Comparison of ENCODE assay signal across 19 cellular contexts in the genomic region with DNA sequence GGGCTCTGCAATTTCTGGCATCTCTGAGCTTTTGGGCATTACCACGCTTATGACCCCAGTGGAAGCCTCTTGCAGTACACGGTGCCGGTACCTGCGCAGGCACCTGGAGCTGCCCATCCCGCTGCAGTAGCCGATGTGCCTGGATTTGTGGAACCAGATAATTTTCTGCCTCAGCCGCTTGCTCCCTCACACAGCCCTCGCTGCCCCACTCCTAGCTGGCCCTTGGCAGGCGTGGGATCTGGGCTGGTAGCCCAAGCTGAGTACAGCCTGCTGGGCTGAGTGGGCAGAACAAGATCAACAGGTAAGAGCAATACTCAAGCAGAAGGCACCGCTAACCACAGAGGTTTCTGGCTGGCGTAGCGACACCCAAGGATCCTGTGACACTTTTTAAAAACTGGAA.
"Had no signal": no experiment of that assay in that cellular context is flagged by ENCODE, and none has a peak within 500 bp of the region (broad histone marks: within the 10 kb centered on the region; RNA-seq: fewer than 3 reads in every experiment).

No MANE protein-coding gene starts in this region.

- H3K27me3 ChIP-seq: ascending aorta, neutrophil, pancreas, right lobe of liver, thyroid gland, uterus had no signal

- H3K27me3 Mint-ChIP-seq: activated CD4-positive, alpha-beta T cell treated with anti-CD3 and anti-CD28 coated beads, Interleukin-2, amount 10 ng/mL, durations not matched to agents 24 days and 14 days; activated CD8-positive, alpha-beta T cell treated with anti-CD3 and anti-CD28 coated beads for 36 hours; central memory CD8-positive, alpha-beta T cell; naive thymus-derived CD8-positive, alpha-beta T cell; stimulated activated naive B cell treated with anti-CD40 and anti-IgM and Interleukin-4, amounts not matched to agents 10 μg/mL and 1 μg/mL and 100 μg/mL, for 72 hours; T-cell had no signal

- H3K36me3 Mint-ChIP-seq: naive thymus-derived CD8-positive, alpha-beta T cell; stimulated activated naive B cell treated with anti-CD40 and anti-IgM and Interleukin-4, amounts not matched to agents 10 μg/mL and 1 μg/mL and 100 μg/mL, for 72 hours; T-cell had no signal

- H3K4me1 Mint-ChIP-seq: activated CD4-positive, alpha-beta T cell treated with anti-CD3 and anti-CD28 coated beads, Interleukin-2, amount 10 ng/mL, durations not matched to agents 24 days and 14 days; central memory CD8-positive, alpha-beta T cell; naive thymus-derived CD8-positive, alpha-beta T cell; stimulated activated naive B cell treated with anti-CD40 and anti-IgM and Interleukin-4, amounts not matched to agents 10 μg/mL and 1 μg/mL and 100 μg/mL, for 72 hours; T-cell had no signal

- H3K27ac ChIP-seq: ascending aorta, lower lobe of right lung, neutrophil, pancreas, right lobe of liver, thyroid gland, uterus had no signal

- DNase-seq: activated CD4-positive, alpha-beta T cell treated with anti-CD3 and anti-CD28 coated beads, Interleukin-2, amount 10 ng/mL, durations not matched to agents 24 days and 14 days; activated CD8-positive, alpha-beta T cell treated with anti-CD3 and anti-CD28 coated beads for 36 hours; activated naive CD4-positive, alpha-beta T cell treated with anti-CD3 and anti-CD28 coated beads for 36 hours; activated T-cell treated with anti-CD3 and anti-CD28 coated beads, Interleukin-2, amount 50 U/mL, for 1 hour; effector CD8-positive, alpha-beta T cell; lower lobe of right lung; naive thymus-derived CD8-positive, alpha-beta T cell; right lobe of liver; small intestine; stimulated activated CD4-positive, alpha-beta T cell treated with anti-CD3 and anti-CD28 coated beads, Interleukin-4, amount 100 ng/mL, for 24 hours; stimulated activated naive B cell treated with anti-CD40 and anti-IgM and Interleukin-4, amounts not matched to agents 10 μg/mL and 1 μg/mL and 100 μg/mL, for 72 hours; T-cell; T-helper 9 cell; thyroid gland; uterus had no signal

- H3K9me3 Mint-ChIP-seq: activated CD4-positive, alpha-beta T cell treated with anti-CD3 and anti-CD28 coated beads, Interleukin-2, amount 10 ng/mL, durations not matched to agents 24 days and 14 days; activated CD8-positive, alpha-beta T cell treated with anti-CD3 and anti-CD28 coated beads for 36 hours; activated naive CD4-positive, alpha-beta T cell treated with anti-CD3 and anti-CD28 coated beads for 36 hours had no signal

- H3K9me3 ChIP-seq: ascending aorta, lower lobe of right lung, neutrophil, pancreas, right lobe of liver, thyroid gland, uterus had no signal

- H3K4me1 ChIP-seq: ascending aorta, lower lobe of right lung, pancreas, right lobe of liver, thyroid gland, uterus had no signal

- H3K4me3 Mint-ChIP-seq: activated CD4-positive, alpha-beta T cell treated with anti-CD3 and anti-CD28 coated beads, Interleukin-2, amount 10 ng/mL, durations not matched to agents 24 days and 14 days; activated CD8-positive, alpha-beta T cell treated with anti-CD3 and anti-CD28 coated beads for 36 hours; activated naive CD4-positive, alpha-beta T cell treated with anti-CD3 and anti-CD28 coated beads for 36 hours; central memory CD8-positive, alpha-beta T cell; naive thymus-derived CD8-positive, alpha-beta T cell; stimulated activated naive B cell treated with anti-CD40 and anti-IgM and Interleukin-4, amounts not matched to agents 10 μg/mL and 1 μg/mL and 100 μg/mL, for 72 hours; T-cell had no signal

- H3K27ac Mint-ChIP-seq: activated CD4-positive, alpha-beta T cell treated with anti-CD3 and anti-CD28 coated beads, Interleukin-2, amount 10 ng/mL, durations not matched to agents 24 days and 14 days; activated CD8-positive, alpha-beta T cell treated with anti-CD3 and anti-CD28 coated beads for 36 hours; activated naive CD4-positive, alpha-beta T cell treated with anti-CD3 and anti-CD28 coated beads for 36 hours; naive thymus-derived CD8-positive, alpha-beta T cell; stimulated activated naive B cell treated with anti-CD40 and anti-IgM and Interleukin-4, amounts not matched to agents 10 μg/mL and 1 μg/mL and 100 μg/mL, for 72 hours; T-cell had no signal

- H3K36me3 ChIP-seq: ascending aorta, lower lobe of right lung, neutrophil, pancreas, right lobe of liver, thyroid gland, uterus had no signal

- H3K4me3 ChIP-seq: ascending aorta, lower lobe of right lung, pancreas, right lobe of liver, thyroid gland, uterus had no signal
